Comparison of ENCODE assay signal across 34 cellular contexts in genomic region chr19:58397533-58398037, GRCh38. TPM values are rescaled to one million over a fixed set of nuclear protein-coding genes. Genes with fewer than 3 reads are reported as not detected.
DNase-seq lines count a peak whose midpoint lies in the region; ATAC-seq and TF ChIP-seq lines count a peak whose summit lies in the region.
"Had no signal": no experiment of that assay in that cellular context is flagged by ENCODE, and none has a peak within 500 bp of the region (broad histone marks: within the 10 kb centered on the region; RNA-seq: fewer than 3 reads in every experiment).

No MANE protein-coding gene starts in this region.

- ATAC-seq in WTC11: no peak
- ATAC-seq in GM19397 (IDR thresholded peaks at IDR 0.05; ENCODE audit: unreplicated experiment): no peak
- ATAC-seq: CD8-positive, alpha-beta T cell; left colon had no signal

- H3K27ac ChIP-seq in OCI-LY7 (ENCODE audit: low read depth, low read length, poor library complexity, severe bottlenecking) (no peak overlapping the region), right atrium auricular region (no peak overlapping the region)
- H3K27ac ChIP-seq: colonic mucosa, epithelial cell of prostate, KMS-11, neutrophil, thyroid gland, vagina had no signal

- H3K27ac Mint-ChIP-seq in WTC11 (no peak overlapping the region), nephron progenitor cell (peak overlapping the region; percentile 42)
- H3K27ac Mint-ChIP-seq: activated naive CD8-positive, alpha-beta T cell; CD8-positive, alpha-beta T cell; immature natural killer cell had no signal

- H3K4me1 ChIP-seq in OCI-LY7 (ENCODE audit: insufficient read depth, low read length, poor library complexity, severe bottlenecking) (peaks cover 12% of the 10 kb centered on the region), right atrium auricular region (peaks cover 0 to 27% of the 10 kb centered on the region in 2 donors)
- H3K4me1 ChIP-seq: BE2C had no signal

- no TSS peak for BruUV-seq in OCI-LY7 (replicated peaks; lab: Mats Ljungman, UMichigan)

- H3K9me3 ChIP-seq in OCI-LY7 (ENCODE audit: low read length) (no peaks in the 10 kb centered on the region), right atrium auricular region (no peaks in the 10 kb centered on the region)
- H3K9me3 ChIP-seq: BE2C, colonic mucosa, neutrophil, thyroid gland, vagina had no signal

- no peak overlapping the region for H3K4me2 ChIP-seq in OCI-LY7 (ENCODE audit: low read length)
- H3K4me2 ChIP-seq: KMS-11 had no signal

- TF ChIP-seq CTCF in GM20000 (IDR thresholded peaks at IDR 0.05; ENCODE audit: extremely low read depth, missing control alignments) (no peak), WTC11 (IDR thresholded peaks at IDR 0.05) (no peak), nephron progenitor cell (IDR thresholded peaks at IDR 0.05) (no peak), OCI-LY7 (conservative IDR thresholded peaks at IDR 0.05; ENCODE audit: low read length) (no peak), right atrium auricular region (IDR thresholded peaks at IDR 0.05) (no peak)

- H3K4me3 ChIP-seq in OCI-LY7 (ENCODE audit: low read depth, low read length, poor library complexity, severe bottlenecking): no peak overlapping the region
- H3K4me3 ChIP-seq in right atrium auricular region: no peak overlapping the region
- H3K4me3 ChIP-seq: colonic mucosa, thyroid gland had no signal

- no peaks in the 10 kb centered on the region for H3K9me2 ChIP-seq in OCI-LY7 (ENCODE audit: insufficient read depth, low read length)

- H3K27me3 Mint-ChIP-seq in WTC11 (ENCODE audit: low read depth) (peaks cover 36% of the 10 kb centered on the region), nephron progenitor cell (ENCODE audit: low read depth, poor library complexity) (peaks cover 17% of the 10 kb centered on the region)
- H3K27me3 Mint-ChIP-seq: activated naive CD8-positive, alpha-beta T cell had no signal

- H3K27me3 ChIP-seq in right atrium auricular region: peaks cover 6 to 12% of the 10 kb centered on the region in 2 donors
- H3K27me3 ChIP-seq: BE2C, vagina had no signal

- H3K9me3 Mint-ChIP-seq in WTC11 (no peaks in the 10 kb centered on the region), nephron progenitor cell (peaks cover 4% of the 10 kb centered on the region)
- H3K9me3 Mint-ChIP-seq: CD8-positive, alpha-beta T cell; immature natural killer cell had no signal

- H4K20me1 ChIP-seq in OCI-LY7 (ENCODE audit: insufficient read depth, low read length): peaks cover 3% of the 10 kb centered on the region; the same call in 1 of the 2 replicates

- POLR2A ChIA-PET in WTC11 (lab: Charles Lee) (interaction anchor here (0.6 to 1.5 kb wide), 3 partner anchors 11 to 43 kb away, joined by 3 read pairs; partner anchors contain the start of genes ZNF132, ZNF497 and ZNF584), OCI-LY7 (lab: Charles Lee) (no interaction called here)

- H3K79me2 ChIP-seq in OCI-LY7 (ENCODE audit: insufficient read depth, low read depth, low read length): no peaks in the 10 kb centered on the region

- H3K4me1 Mint-ChIP-seq in WTC11: peaks cover 16% of the 10 kb centered on the region
- peaks cover 22% of the 10 kb centered on the region for H3K4me1 Mint-ChIP-seq in nephron progenitor cell

- H2AFZ ChIP-seq in OCI-LY7 (ENCODE audit: low read length): no peak overlapping the region

- intact Hi-C loops in OCI-LY7 (cut with micrococcal nuclease; ENCODE audit: unreplicated experiment): no loop called here

- peaks cover 45% of the 10 kb centered on the region for H3K36me3 ChIP-seq in OCI-LY7 (ENCODE audit: insufficient read depth, low read length)
- H3K36me3 ChIP-seq in right atrium auricular region: peaks cover 26% of the 10 kb centered on the region

- peak overlapping the region; percentile 46 for H3K4me3 Mint-ChIP-seq in WTC11
- no peak overlapping the region for H3K4me3 Mint-ChIP-seq in nephron progenitor cell
- H3K4me3 Mint-ChIP-seq: activated naive CD8-positive, alpha-beta T cell; CD8-positive, alpha-beta T cell had no signal

- DNase-seq in DMS 273 (lab: John Stamatoyannopoulos, UW; ENCODE audit: unreplicated experiment) (peak; percentile 91), GM20000 (ENCODE audit: low spot score) (peak; percentile 23), WTC11 (ENCODE audit: low spot score) (no peak), nephron progenitor cell (no peak), NCI-H1417 treated with DMSO at 0.1 percent for 48 hours (lab: John Stamatoyannopoulos, UW) (no peak), OCI-LY7 (ENCODE audit: low spot score) (no peak), right atrium auricular region (ENCODE audit: low spot score) (no peak)
- DNase-seq: ACHN; activated CD4-positive, alpha-beta T cell treated with anti-CD3 and anti-CD28 coated beads for 4 hours; activated effector memory CD4-positive, alpha-beta T cell treated with Interleukin-2 at 50 U/mL for 16 hours; activated T-cell treated with anti-CD3 and anti-CD28 coated beads, Interleukin-2, amount 50 U/mL, for 1 hour; BE2C; CD8-positive, alpha-beta T cell; colonic mucosa; effector CD8-positive, alpha-beta T cell; hypothalamus; immature natural killer cell; left colon; NCI-H1436 treated with DMSO at 0.1 percent for 48 hours; NCI-H345; NCI-H69; SHP77; stimulated activated CD4-positive, alpha-beta T cell treated with anti-CD3 and anti-CD28 coated beads, Interleukin-12 subunit alpha, Interleukin-12 subunit beta, amount 100 ng/mL, for 4 hours; stimulated activated CD4-positive, alpha-beta T cell treated with anti-CD3 and anti-CD28 coated beads, Interleukin-2, amount 100 ng/mL, for 48 hours; T-helper 2 cell; thyroid gland had no signal

- peaks cover 24% of the 10 kb centered on the region for H3K36me3 Mint-ChIP-seq in WTC11
- H3K36me3 Mint-ChIP-seq in nephron progenitor cell (ENCODE audit: low read depth): peaks cover 28% of the 10 kb centered on the region

- CTCF ChIA-PET in WTC11 (lab: Charles Lee): interaction anchor here (1.1 kb wide), 1 partner anchor 24 kb away, joined by 3 read pairs; no protein-coding TSS in a partner anchor
- CTCF ChIA-PET in OCI-LY7 (lab: Charles Lee; ENCODE audit: unreplicated experiment): no interaction called here

TF ChIP-seq in WTC11, 78 proteins besides CTCF, POLR2A, EP300 and RAD21 (continues in another document):
- TF ChIP-seq ESRRA (CRISPR knock-in tag; IDR thresholded peaks at IDR 0.05; ENCODE audit: borderline replicate concordance): no peak
- TF ChIP-seq E2F4 (CRISPR knock-in tag; IDR thresholded peaks at IDR 0.05; ENCODE audit: borderline replicate concordance, low read depth): no peak
- TF ChIP-seq, protein P1, sequence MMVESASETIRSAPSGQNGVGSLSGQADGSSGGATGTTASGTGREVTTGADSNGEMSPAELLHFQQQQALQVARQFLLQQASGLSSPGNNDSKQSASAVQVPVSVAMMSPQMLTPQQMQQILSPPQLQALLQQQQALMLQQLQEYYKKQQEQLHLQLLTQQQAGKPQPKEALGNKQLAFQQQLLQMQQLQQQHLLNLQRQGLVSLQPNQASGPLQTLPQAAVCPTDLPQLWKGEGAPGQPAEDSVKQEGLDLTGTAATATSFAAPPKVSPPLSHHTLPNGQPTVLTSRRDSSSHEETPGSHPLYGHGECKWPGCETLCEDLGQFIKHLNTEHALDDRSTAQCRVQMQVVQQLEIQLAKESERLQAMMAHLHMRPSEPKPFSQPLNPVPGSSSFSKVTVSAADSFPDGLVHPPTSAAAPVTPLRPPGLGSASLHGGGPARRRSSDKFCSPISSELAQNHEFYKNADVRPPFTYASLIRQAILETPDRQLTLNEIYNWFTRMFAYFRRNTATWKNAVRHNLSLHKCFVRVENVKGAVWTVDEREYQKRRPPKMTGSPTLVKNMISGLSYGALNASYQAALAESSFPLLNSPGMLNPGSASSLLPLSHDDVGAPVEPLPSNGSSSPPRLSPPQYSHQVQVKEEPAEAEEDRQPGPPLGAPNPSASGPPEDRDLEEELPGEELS (CRISPR knock-in tag; IDR thresholded peaks at IDR 0.05): no peak
- TF ChIP-seq, protein P2, sequence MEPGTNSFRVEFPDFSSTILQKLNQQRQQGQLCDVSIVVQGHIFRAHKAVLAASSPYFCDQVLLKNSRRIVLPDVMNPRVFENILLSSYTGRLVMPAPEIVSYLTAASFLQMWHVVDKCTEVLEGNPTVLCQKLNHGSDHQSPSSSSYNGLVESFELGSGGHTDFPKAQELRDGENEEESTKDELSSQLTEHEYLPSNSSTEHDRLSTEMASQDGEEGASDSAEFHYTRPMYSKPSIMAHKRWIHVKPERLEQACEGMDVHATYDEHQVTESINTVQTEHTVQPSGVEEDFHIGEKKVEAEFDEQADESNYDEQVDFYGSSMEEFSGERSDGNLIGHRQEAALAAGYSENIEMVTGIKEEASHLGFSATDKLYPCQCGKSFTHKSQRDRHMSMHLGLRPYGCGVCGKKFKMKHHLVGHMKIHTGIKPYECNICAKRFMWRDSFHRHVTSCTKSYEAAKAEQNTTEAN (CRISPR knock-in tag; IDR thresholded peaks at IDR 0.05): no peak
- TF ChIP-seq NR2C2 (CRISPR knock-in tag; IDR thresholded peaks at IDR 0.05): no peak

RNA-seq across cellular contexts. Expression of gene RNF225, which starts 2.1 kb away (rescaled TPM):
- total RNA-seq in WTC11 (2021) (1.1 to 1.8 TPM (median 1.5 TPM) in 3 replicates), OCI-LY7 (2022) (0.77 and 1.7 TPM in 2 replicates), right atrium auricular region (not detected)
- 0.75 and 2.1 TPM in 2 replicates for total RNA-seq in OCI-LY7 (2014; rRNA removed; shearing (Covaris generic))
- total RNA-seq: colonic mucosa, glomerular endothelial cell, left colon, posterior vena cava had no signal

RNA-seq across cellular contexts. Expression of gene RPS5, which starts 10.5 kb away (rescaled TPM):
- total RNA-seq in WTC11 (2021): 1,498 to 1,502 TPM (median 1,501 TPM) in 3 replicates
- total RNA-seq in OCI-LY7 (2014; rRNA removed; shearing (Covaris generic)): 3,315 and 3,333 TPM in 2 replicates
- 1,573 and 1,607 TPM in 2 replicates for total RNA-seq in OCI-LY7 (2022)
- 1,000 to 10,000 TPM in 1 of 2 donors, 100 to 1,000 TPM in 1; 593 to 1,197 TPM for total RNA-seq in right atrium auricular region

RNA-seq across cellular contexts. Expression of gene ZNF584, which starts 10.9 kb away (rescaled TPM):
- total RNA-seq in WTC11 (2021) (6.6 to 6.8 TPM (median 6.8 TPM) in 3 replicates), OCI-LY7 (2022) (7.6 and 10.4 TPM in 2 replicates), right atrium auricular region (10 to 100 TPM; 17.4 to 18.5 TPM)
- total RNA-seq in OCI-LY7 (2014; rRNA removed; shearing (Covaris generic)): 9.8 and 12.4 TPM in 2 replicates

RNA-seq across cellular contexts. Expression of gene ZNF837, which starts 16.8 kb away (rescaled TPM):
- total RNA-seq in WTC11 (2021): 3.4 to 4.9 TPM (median 4.6 TPM) in 3 replicates
- 1.8 and 3.0 TPM in 2 replicates for total RNA-seq in OCI-LY7 (2014; rRNA removed; shearing (Covaris generic))
- total RNA-seq in OCI-LY7 (2022): 5.3 and 5.8 TPM in 2 replicates
- 1 to 10 TPM in 1 of 2 donors, under 1 TPM in 1; 0.70 to 1.3 TPM for total RNA-seq in right atrium auricular region

RNA-seq across cellular contexts. Expression of gene ZNF497, which starts 35.0 kb away (rescaled TPM):
- total RNA-seq in WTC11 (2021): 1.7 to 2.1 TPM (median 2.0 TPM) in 3 replicates
- total RNA-seq in OCI-LY7 (2014; rRNA removed; shearing (Covaris generic)): 2.8 and 3.6 TPM in 2 replicates
- 4.5 and 6.1 TPM in 2 replicates for total RNA-seq in OCI-LY7 (2022)
- under 1 TPM; 0.39 to 0.56 TPM for total RNA-seq in right atrium auricular region

Comparison
In these comparisons a context has a peak if more than half of its experiments do, and no peak if none do; other contexts are left out.
1. DNase-seq: peak in DMS 273 (single experiment) and GM20000 (single experiment); none in WTC11 (single experiment), nephron progenitor cell (single experiment), NCI-H1417 treated with DMSO at 0.1 percent for 48 hours (single experiment), OCI-LY7 (single experiment) and right atrium auricular region (single experiment).